ENCODE assay signal across 14 cellular contexts in genomic region chr4:112082954-112083586, GRCh38.
DNase-seq lines count a peak whose midpoint lies in the region; ATAC-seq, FAIRE-seq and TF ChIP-seq lines count a peak whose summit lies in the region.
"Had no signal": no experiment of that assay in that cellular context is flagged by ENCODE, and none has a peak within 500 bp of the region (broad histone marks: within the 10 kb centered on the region; RNA-seq: fewer than 3 reads in every experiment).

No MANE protein-coding gene starts in this region.

- H3K9me3 ChIP-seq in A549 (no peaks in the 10 kb centered on the region), body of pancreas (no peaks in the 10 kb centered on the region), A673 (ENCODE audit: low read depth, low read length, poor library complexity, severe bottlenecking) (no peaks in the 10 kb centered on the region)
- H3K9me3 ChIP-seq: BLaER1 had no signal

- H3K36me3 ChIP-seq in body of pancreas (replicated peaks in 1 of 2; ENCODE audit: insufficient read depth in 1 of 2, low read depth in 2 of 2) (no peaks in the 10 kb centered on the region), A673 (ENCODE audit: insufficient read depth, low read length, poor library complexity, severe bottlenecking) (no peaks in the 10 kb centered on the region)
- H3K36me3 ChIP-seq: BLaER1 had no signal

- POLR2A ChIA-PET in A549 (lab: Yijun Ruan, JAX) = no interaction called here
- POLR2A ChIA-PET in A673 (lab: Charles Lee; ENCODE audit: low non-redundant PET) = no interaction called here

- CTCF ChIA-PET in A549 (lab: Yijun Ruan, JAX) = no interaction called here
- CTCF ChIA-PET in A673 (lab: Charles Lee) = no interaction called here

- WGBS in A549 (ENCODE audit: missing lambda C conversion rate) = 3% methylated on average over 2 of the region's 2 CpGs
- 72 to 73% methylated on average over 2 of the region's 2 CpGs for WGBS in body of pancreas, 2 donors

- no peak for FAIRE-seq in A549 (lab: Jason Lieb, UNC)
- FAIRE-seq: GM12892, islet of Langerhans had no signal

- H3K36me3 Mint-ChIP-seq in activated CD4-positive, alpha-beta T cell treated with anti-CD3 and anti-CD28 coated beads, Interleukin-2, amount 10 ng/mL, durations not matched to agents 24 days and 14 days (ENCODE audit: low read depth) = no peaks in the 10 kb centered on the region

- DNase-seq in A549 (ENCODE audit: low read depth in 1 of 2, low spot score in 1 of 2) (peak; percentile 65 to 90), HS-27A (ENCODE audit: low read depth) (peak; percentile 66), body of pancreas (no peak), kidney tubule cell (ENCODE audit: low spot score) (peak; percentile 99), SK-N-DZ (ENCODE audit: low spot score) (no peak), A673 (ENCODE audit: low spot score) (no peak)
- no peak for DNase-seq in activated CD4-positive, alpha-beta T cell treated with anti-CD3 and anti-CD28 coated beads, Interleukin-2, amount 10 ng/mL, durations not matched to agents 24 days and 14 days
- DNase-seq: NCI-H2107 had no signal

- no peak for TF ChIP-seq RAD21 in A549 (conservative IDR thresholded peaks at IDR 0.05 in 1 of 2, IDR thresholded peaks at IDR 0.05 in 1 of 2)

- ATAC-seq in A549 (peak; percentile 92 to 98), body of pancreas (peak; percentile 40), GM21447 (IDR thresholded peaks at IDR 0.05; ENCODE audit: unreplicated experiment) (no peak)

- H3K4me3 ChIP-seq in A549 (no peak overlapping the region), body of pancreas (no peak overlapping the region), A673 (ENCODE audit: low read depth, low read length, poor library complexity, severe bottlenecking) (no peak overlapping the region)
- H3K4me3 ChIP-seq: BLaER1, coronary artery had no signal

- H3K4me3 Mint-ChIP-seq in activated CD4-positive, alpha-beta T cell treated with anti-CD3 and anti-CD28 coated beads, Interleukin-2, amount 10 ng/mL, durations not matched to agents 24 days and 14 days = no peak overlapping the region
- H3K4me3 Mint-ChIP-seq: T-helper 1 cell treated with Interleukin-12 subunit alpha and Interleukin-12 subunit beta and Interleukin-4 antibody, amounts not matched to agents 30 μg/mL and 1 μg/mL, for 36 hours had no signal

- no peak overlapping the region for H3K27ac Mint-ChIP-seq in activated CD4-positive, alpha-beta T cell treated with anti-CD3 and anti-CD28 coated beads, Interleukin-2, amount 10 ng/mL, durations not matched to agents 24 days and 14 days
- H3K27ac Mint-ChIP-seq: T-helper 1 cell treated with Interleukin-12 subunit alpha and Interleukin-12 subunit beta and Interleukin-4 antibody, amounts not matched to agents 30 μg/mL and 1 μg/mL, for 36 hours had no signal

- BruUV-seq in A673 (replicated peaks; lab: Mats Ljungman, UMichigan) = no TSS peak

- no peaks in the 10 kb centered on the region for H3K27me3 ChIP-seq in body of pancreas
- no peaks in the 10 kb centered on the region for H3K27me3 ChIP-seq in A673 (replicated peaks; ENCODE audit: insufficient read depth, low read depth, low read length, poor library complexity)
- H3K27me3 ChIP-seq: BLaER1 had no signal

- intact Hi-C loops in body of pancreas (cut with DNase I) = no loop called here
- intact Hi-C loops in activated CD4-positive, alpha-beta T cell treated with anti-CD3 and anti-CD28 coated beads, Interleukin-2, amount 10 ng/mL, durations not matched to agents 24 days and 14 days (cut with micrococcal nuclease) = no loop called here
- intact Hi-C loops in A673 (cut with micrococcal nuclease; ENCODE audit: unreplicated experiment) = no loop called here

- H3K27me3 Mint-ChIP-seq in activated CD4-positive, alpha-beta T cell treated with anti-CD3 and anti-CD28 coated beads, Interleukin-2, amount 10 ng/mL, durations not matched to agents 24 days and 14 days = peaks cover 18% of the 10 kb centered on the region

- peaks cover 5% of the 10 kb centered on the region for H3K4me1 Mint-ChIP-seq in activated CD4-positive, alpha-beta T cell treated with anti-CD3 and anti-CD28 coated beads, Interleukin-2, amount 10 ng/mL, durations not matched to agents 24 days and 14 days

- H3K27ac ChIP-seq in A549 = peak overlapping the region; percentile 74 to 83
- no peak overlapping the region for H3K27ac ChIP-seq in body of pancreas
- no peak overlapping the region for H3K27ac ChIP-seq in A673 (ENCODE audit: low read depth, low read length, poor library complexity, severe bottlenecking)
- H3K27ac ChIP-seq: BLaER1, coronary artery had no signal

- TF ChIP-seq POLR2A in A549 (IDR thresholded peaks at IDR 0.05; ENCODE audit: low read length) (no peak), body of pancreas (IDR thresholded peaks at IDR 0.05) (no peak)

- TF ChIP-seq EP300 in A549 (IDR thresholded peaks at IDR 0.05) = peak in 1 of 2 experiments; percentile 48; a peak in 2 of 5 replicates

- H3K4me1 ChIP-seq in A549 = peaks cover 40% of the 10 kb centered on the region
- H3K4me1 ChIP-seq in body of pancreas = no peaks in the 10 kb centered on the region
- H3K4me1 ChIP-seq in A673 (ENCODE audit: insufficient read depth, low read length, poor library complexity, severe bottlenecking) = no peaks in the 10 kb centered on the region
- H3K4me1 ChIP-seq: BLaER1 had no signal

- TF ChIP-seq CTCF in A549 (IDR thresholded peaks at IDR 0.05) = no peak
- TF ChIP-seq CTCF in body of pancreas (IDR thresholded peaks at IDR 0.05) = no peak
- TF ChIP-seq CTCF in A673 (conservative IDR thresholded peaks at IDR 0.05; ENCODE audit: low read depth, low read length) = no peak

- H3K4me2 ChIP-seq in A549 = peak overlapping the region; percentile 73
- H3K4me2 ChIP-seq: BLaER1 had no signal

- no peaks in the 10 kb centered on the region for H3K9me3 Mint-ChIP-seq in activated CD4-positive, alpha-beta T cell treated with anti-CD3 and anti-CD28 coated beads, Interleukin-2, amount 10 ng/mL, durations not matched to agents 24 days and 14 days
- H3K9me3 Mint-ChIP-seq: T-helper 1 cell treated with Interleukin-12 subunit alpha and Interleukin-12 subunit beta and Interleukin-4 antibody, amounts not matched to agents 30 μg/mL and 1 μg/mL, for 36 hours had no signal

TF ChIP-seq in A549, 52 proteins besides CTCF, POLR2A, EP300 and RAD21:
- TF ChIP-seq SREBF2 (IDR thresholded peaks at IDR 0.05) = no peak
- TF ChIP-seq CHD2 (IDR thresholded peaks at IDR 0.05; ENCODE audit: low read length, partially characterized antibody) = no peak
- TF ChIP-seq CBX2 (IDR thresholded peaks at IDR 0.05; ENCODE audit: borderline replicate concordance, low read depth) = no peak
- peak; percentile 88 for TF ChIP-seq FOSL2 (IDR thresholded peaks at IDR 0.05)
- TF ChIP-seq FOSL2 (CRISPR knock-in tag; IDR thresholded peaks at IDR 0.05) = peak; percentile 98
- no peak for TF ChIP-seq ELK1 (IDR thresholded peaks at IDR 0.05; ENCODE audit: low read depth, low read length)
- TF ChIP-seq MAX (IDR thresholded peaks at IDR 0.05) = peak; percentile 63
- peak in 1 of 2 experiments; percentile 31; a peak in 1 of 4 replicates for TF ChIP-seq CEBPB (IDR thresholded peaks at IDR 0.05)
- TF ChIP-seq EHF (CRISPR knock-in tag; IDR thresholded peaks at IDR 0.05) = no peak
- peak; percentile 90 for TF ChIP-seq JUNB (IDR thresholded peaks at IDR 0.05)
- peak; percentile 69; the same call in 1 of the 2 replicates for TF ChIP-seq GATA3 (IDR thresholded peaks at IDR 0.05; ENCODE audit: borderline replicate concordance)
- peak; percentile 55 to 58; a peak in 3 of 5 replicates for TF ChIP-seq JUN (IDR thresholded peaks at IDR 0.05)
- peak; percentile 44 for TF ChIP-seq MAFK (IDR thresholded peaks at IDR 0.05; ENCODE audit: partially characterized antibody)

Comparison
In these comparisons a context has a peak if more than half of its experiments do, and no peak if none do; other contexts are left out.
1. DNase-seq: peak in A549 (2 of 2), HS-27A (single experiment) and kidney tubule cell (single experiment); none in body of pancreas (0 of 4), activated CD4-positive, alpha-beta T cell treated with anti-CD3 and anti-CD28 coated beads, Interleukin-2, amount 10 ng/mL, durations not matched to agents 24 days and 14 days (single experiment), SK-N-DZ (single experiment) and A673 (single experiment).
2. H3K27ac ChIP-seq: peak in A549 (2 of 2); none in body of pancreas (0 of 4) and A673 (single experiment).